Comparison of ENCODE assay signal across 20 cellular contexts in the genomic region with DNA sequence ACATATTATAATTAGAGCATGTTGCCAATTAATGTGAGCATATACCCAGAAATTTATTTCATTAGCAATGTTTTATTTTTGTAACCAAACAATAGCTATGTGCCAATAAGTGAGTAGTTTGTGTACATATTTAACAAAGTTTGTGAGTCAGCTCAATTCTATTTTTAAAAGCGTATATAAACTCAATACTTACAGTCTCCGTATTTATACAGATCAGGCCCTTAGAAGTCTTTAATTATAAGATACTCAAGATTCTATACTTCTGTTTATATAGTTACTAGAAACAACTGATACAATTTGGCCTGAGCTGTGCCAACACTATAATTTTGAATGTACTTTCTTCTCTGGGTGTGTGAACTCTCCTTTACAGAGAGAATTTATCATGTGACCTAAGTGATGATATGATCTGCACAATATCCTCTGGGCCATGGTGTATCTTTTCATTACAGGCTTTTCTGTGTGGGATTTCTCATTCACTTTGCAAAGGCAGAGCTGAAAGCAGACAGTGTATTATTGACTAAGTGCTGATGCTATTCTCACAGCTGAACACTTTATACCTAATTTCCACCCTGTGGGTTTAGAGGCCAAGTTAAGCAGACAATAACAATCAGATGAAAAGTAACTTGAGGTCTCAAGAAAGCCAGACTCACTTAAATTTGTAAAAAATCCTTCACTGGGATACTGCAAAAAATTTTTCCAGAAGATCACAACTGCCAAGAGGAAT.
DNase-seq lines count a peak whose midpoint lies in the region; ATAC-seq, FAIRE-seq and TF ChIP-seq lines count a peak whose summit lies in the region.
"Had no signal": no experiment of that assay in that cellular context is flagged by ENCODE, and none has a peak within 500 bp of the region (broad histone marks: within the 10 kb centered on the region; RNA-seq: fewer than 3 reads in every experiment).

No MANE protein-coding gene starts in this region.

- FAIRE-seq in astrocyte (lab: Jason Lieb, UNC): no peak
- FAIRE-seq: GM18507 had no signal

- no peak for TF ChIP-seq RAD21 in IMR-90 (IDR thresholded peaks at IDR 0.05; ENCODE audit: low read length)

- intact Hi-C loops in IMR-90 (cut with micrococcal nuclease): loop anchor here (5.0 kb wide), 1 partner anchor 278 kb away; a partner anchor contains a TSS
- intact Hi-C loops in esophagus squamous epithelium (cut with DNase I): no loop called here

- H3K4me2 ChIP-seq in IMR-90 (ENCODE audit: low read depth, low read length) (peak overlapping the region; percentile 29; the same call in 1 of the 2 replicates), astrocyte (ENCODE audit: low read length) (peak overlapping the region; percentile 9), skeletal muscle satellite cell (ENCODE audit: low read length) (no peak overlapping the region)

- H4K8ac ChIP-seq in IMR-90 (ENCODE audit: low read depth in 2 of 2, low read length in 2 of 2): peak overlapping the region; percentile 77 to 86

- DNase-seq in IMR-90 (peak; percentile 65), astrocyte (ENCODE audit: low read depth) (no peak), fibroblast of pulmonary artery (ENCODE audit: low read depth) (peak; percentile 10), esophagus squamous epithelium (lab: John Stamatoyannopoulos, UW) (no peak), GM10248 (ENCODE audit: extremely low spot score) (no peak), iPS-NIHi7 (ENCODE audit: extremely low spot score) (no peak)
- DNase-seq: activated CD4-positive, alpha-beta T cell treated with anti-CD3 and anti-CD28 coated beads, Interleukin-2, amount 10 ng/mL, durations not matched to agents 7 days and 5 days; activated CD8-positive, alpha-beta memory T cell treated with anti-CD3 and anti-CD28 coated beads, Interleukin-2, amount 50 U/mL, for 48 hours; activated effector memory CD4-positive, alpha-beta T cell treated with Interleukin-2 at 50 U/mL for 16 hours; adrenal gland; Caco-2; effector memory CD8-positive, alpha-beta T cell; NCI-H524 treated with DMSO at 0.1 percent for 48 hours; retina; stimulated activated CD4-positive, alpha-beta T cell treated with anti-CD3 and anti-CD28 coated beads, Interleukin-15, amount 100 ng/mL, for 24 hours had no signal

- peak overlapping the region; percentile 88; the same call in 1 of the 2 replicates for H4K91ac ChIP-seq in IMR-90 (ENCODE audit: insufficient read depth, low read depth, low read length)

- no peak overlapping the region for H3K27ac Mint-ChIP-seq in astrocyte (ENCODE audit: unreplicated experiment)
- H3K27ac Mint-ChIP-seq: activated CD4-positive, alpha-beta T cell treated with anti-CD3 and anti-CD28 coated beads, Interleukin-2, amount 10 ng/mL, durations not matched to agents 7 days and 5 days; B cell; effector memory CD8-positive, alpha-beta T cell had no signal

- BruUV-seq in IMR-90 (replicated peaks; lab: Mats Ljungman, UMichigan): no TSS peak

- H2BK120ac ChIP-seq in IMR-90 (ENCODE audit: low read depth, low read length): peak overlapping the region; percentile 93

- H3K36me3 ChIP-seq in IMR-90 (ENCODE audit: control insufficient read depth, insufficient read depth, low read length) (no peaks in the 10 kb centered on the region), astrocyte (ENCODE audit: insufficient read depth, low read length) (no peaks in the 10 kb centered on the region), skeletal muscle satellite cell (ENCODE audit: insufficient read depth, low read length) (no peaks in the 10 kb centered on the region), esophagus squamous epithelium (no peaks in the 10 kb centered on the region)
- H3K36me3 ChIP-seq: adrenal gland, neutrophil had no signal

- peak overlapping the region; percentile 92 for H3K14ac ChIP-seq in IMR-90 (replicated peaks; ENCODE audit: low read depth, low read length)

- WGBS in IMR-90 (ENCODE audit: extremely low coverage in 2 of 2, insufficient read length in 1 of 2), 2 experiments: no CpG with 5 or more reads among the region's 2 CpGs
- 29 to 34% methylated on average over 2 of the region's 2 CpGs for WGBS in esophagus squamous epithelium, 2 donors

- H3K9ac ChIP-seq in IMR-90 (ENCODE audit: low read depth, low read length) (peak overlapping the region; percentile 29; the same call in 1 of the 2 replicates), astrocyte (ENCODE audit: low read length) (no peak overlapping the region), skeletal muscle satellite cell (ENCODE audit: low read depth, low read length) (peak overlapping the region; percentile 39)

- H3K27ac ChIP-seq in IMR-90 (ENCODE audit: insufficient read depth, low read length) (peak overlapping the region; percentile 42; the same call in 1 of the 2 replicates), astrocyte (ENCODE audit: low read depth, low read length) (peak overlapping the region; percentile 58), esophagus squamous epithelium (no peak overlapping the region)
- H3K27ac ChIP-seq: adrenal gland, neutrophil had no signal

- H3K36me3 Mint-ChIP-seq in astrocyte (ENCODE audit: low read depth, unreplicated experiment): no peaks in the 10 kb centered on the region

- H2BK15ac ChIP-seq in IMR-90 (ENCODE audit: low read depth, low read length): peak overlapping the region; percentile 53; the same call in 2 of the 3 replicates

- peak; percentile 38 for ATAC-seq in IMR-90 (ENCODE audit: low read depth)
- ATAC-seq: effector memory CD8-positive, alpha-beta T cell; left lobe of liver had no signal

- H3K79me1 ChIP-seq in IMR-90 (ENCODE audit: low read depth in 1 of 2, low read length in 2 of 2): no peaks in the 10 kb centered on the region; a peak in 1 of 4 replicates

- H4K20me1 ChIP-seq in IMR-90 (ENCODE audit: insufficient read depth, low read length) (no peaks in the 10 kb centered on the region), astrocyte (ENCODE audit: insufficient read depth, low read length) (no peaks in the 10 kb centered on the region)

- dilution Hi-C loops in IMR-90 (cut with HindIII; ENCODE audit: low sequenced_read_pairs, unreplicated experiment): no loop called here

- in situ Hi-C loops in IMR-90 (cut with MboI; ENCODE audit: low sequenced_read_pairs): no loop called here

- peak overlapping the region; percentile 82; the same call in 1 of the 2 replicates for H4K5ac ChIP-seq in IMR-90 (ENCODE audit: low read depth, low read length)

- no peaks in the 10 kb centered on the region for H3K79me2 ChIP-seq in astrocyte (ENCODE audit: insufficient read depth, low read length)

- H3K9me3 ChIP-seq in IMR-90 (ENCODE audit: control insufficient read depth, insufficient read depth, low read length) (no peaks in the 10 kb centered on the region), astrocyte (ENCODE audit: insufficient read depth, low read depth, low read length) (no peaks in the 10 kb centered on the region), skeletal muscle satellite cell (replicated peaks; ENCODE audit: low read length) (no peaks in the 10 kb centered on the region), esophagus squamous epithelium (no peaks in the 10 kb centered on the region)
- H3K9me3 ChIP-seq: adrenal gland, Caco-2, neutrophil had no signal

- H3K4me1 ChIP-seq in IMR-90 (ENCODE audit: control insufficient read depth, insufficient read depth, low read length) (peaks cover 21% of the 10 kb centered on the region), astrocyte (ENCODE audit: insufficient read depth, low read length) (peaks cover 5% of the 10 kb centered on the region), skeletal muscle satellite cell (ENCODE audit: control insufficient read depth, insufficient read depth, low read length) (peaks cover 18% of the 10 kb centered on the region), esophagus squamous epithelium (peaks cover 0 to 10% (median 0%) of the 10 kb centered on the region in 3 donors)
- H3K4me1 ChIP-seq: adrenal gland, Caco-2 had no signal

- peak overlapping the region; percentile 90 for H2BK20ac ChIP-seq in IMR-90 (ENCODE audit: low read depth, low read length)

- H3K27me3 Mint-ChIP-seq in astrocyte (ENCODE audit: low read depth, unreplicated experiment): no peaks in the 10 kb centered on the region
- H3K27me3 Mint-ChIP-seq: activated CD4-positive, alpha-beta T cell treated with anti-CD3 and anti-CD28 coated beads, Interleukin-2, amount 10 ng/mL, durations not matched to agents 7 days and 5 days; B cell; effector memory CD8-positive, alpha-beta T cell had no signal

- TF ChIP-seq CTCF in IMR-90 (conservative IDR thresholded peaks at IDR 0.05; ENCODE audit: low read depth, low read length): no peak
- no peak for TF ChIP-seq CTCF in astrocyte (IDR thresholded peaks at IDR 0.05; ENCODE audit: insufficient read depth, low read depth, low read length)
- TF ChIP-seq CTCF in fibroblast of pulmonary artery (IDR thresholded peaks at IDR 0.05; ENCODE audit: low read length, missing control alignments): no peak
- no peak for TF ChIP-seq CTCF in esophagus squamous epithelium (IDR thresholded peaks at IDR 0.05)
- no peak for TF ChIP-seq CTCF in GM10248 (IDR thresholded peaks at IDR 0.05; ENCODE audit: control extremely low read depth, extremely low read depth, low read depth, missing control alignments)

- no peaks in the 10 kb centered on the region for H3K9me3 Mint-ChIP-seq in astrocyte (ENCODE audit: unreplicated experiment)

- no peak overlapping the region for H3K4me3 Mint-ChIP-seq in astrocyte (ENCODE audit: unreplicated experiment)
- H3K4me3 Mint-ChIP-seq: activated CD4-positive, alpha-beta T cell treated with anti-CD3 and anti-CD28 coated beads, Interleukin-2, amount 10 ng/mL, durations not matched to agents 7 days and 5 days; B cell; effector memory CD8-positive, alpha-beta T cell had no signal

- no peak overlapping the region for H2AFZ ChIP-seq in IMR-90 (replicated peaks; ENCODE audit: low read length, poor library complexity)
- H2AFZ ChIP-seq in astrocyte (ENCODE audit: low read depth, low read length): no peak overlapping the region

- H2BK5ac ChIP-seq in IMR-90 (ENCODE audit: low read depth, low read length, poor library complexity, severe bottlenecking): peak overlapping the region; percentile 83

- TF ChIP-seq POLR2A in IMR-90 (IDR thresholded peaks at IDR 0.05; ENCODE audit: low read depth, low read length): no peak
- TF ChIP-seq POLR2A in esophagus squamous epithelium (IDR thresholded peaks at IDR 0.05): no peak

- POLR2A ChIA-PET in IMR-90 (lab: Charles Lee; ENCODE audit: unreplicated experiment) (interaction anchor here (0.6 kb wide), 1 partner anchor 39 kb away, joined by 3 read pairs; no protein-coding TSS in a partner anchor), GM10248 (lab: Yijun Ruan, JAX) (no interaction called here)

- peak overlapping the region; percentile 80; the same call in 1 of the 2 replicates for H3K23ac ChIP-seq in IMR-90 (ENCODE audit: low read depth, low read length)

- no peaks in the 10 kb centered on the region; the same call in 1 of the 2 replicates for H3K9me1 ChIP-seq in IMR-90 (ENCODE audit: insufficient read depth, low read length)

- H3K56ac ChIP-seq in IMR-90 (ENCODE audit: extremely low read depth, insufficient read depth, low read length): peak overlapping the region; percentile 39; the same call in 1 of the 2 replicates

- no peak overlapping the region for H2AK9ac ChIP-seq in IMR-90 (replicated peaks; ENCODE audit: low read depth, low read length, poor library complexity)

- peaks cover 16% of the 10 kb centered on the region for H3K4me1 Mint-ChIP-seq in astrocyte (ENCODE audit: low read depth, unreplicated experiment)
- H3K4me1 Mint-ChIP-seq: activated CD4-positive, alpha-beta T cell treated with anti-CD3 and anti-CD28 coated beads, Interleukin-2, amount 10 ng/mL, durations not matched to agents 7 days and 5 days; B cell had no signal

- no peaks in the 10 kb centered on the region for H3K27me3 ChIP-seq in IMR-90 (ENCODE audit: control insufficient read depth, insufficient read depth, low read length)
- H3K27me3 ChIP-seq in astrocyte (ENCODE audit: insufficient read depth, low read length): no peaks in the 10 kb centered on the region
- H3K27me3 ChIP-seq in skeletal muscle satellite cell (ENCODE audit: control insufficient read depth, insufficient read depth, low read length): no peaks in the 10 kb centered on the region
- H3K27me3 ChIP-seq in esophagus squamous epithelium: no peaks in the 10 kb centered on the region
- H3K27me3 ChIP-seq: adrenal gland, neutrophil had no signal

- H3K4ac ChIP-seq in IMR-90 (ENCODE audit: low read depth, low read length): peak overlapping the region; percentile 87; the same call in 1 of the 2 replicates

- H3K4me3 ChIP-seq in IMR-90 (ENCODE audit: insufficient read depth, low read depth, low read length) (no peak overlapping the region), astrocyte (ENCODE audit: insufficient read depth, low read depth, low read length) (no peak overlapping the region), fibroblast of pulmonary artery (replicated peaks; ENCODE audit: low read depth, low read length) (no peak overlapping the region), skeletal muscle satellite cell (ENCODE audit: low read length) (no peak overlapping the region), esophagus squamous epithelium (no peak overlapping the region)
- H3K4me3 ChIP-seq: adrenal gland had no signal

- no peak overlapping the region for H2AK5ac ChIP-seq in IMR-90 (ENCODE audit: low read depth, low read length)

- CTCF ChIA-PET in IMR-90 (lab: Yijun Ruan, JAX): no interaction called here
- CTCF ChIA-PET in GM10248 (lab: Yijun Ruan, JAX): interaction anchor here (1.0 kb wide), 1 partner anchor 10 kb away, joined by 3 read pairs; no protein-coding TSS in a partner anchor

- peak overlapping the region; percentile 91; the same call in 1 of the 2 replicates for H3K18ac ChIP-seq in IMR-90 (ENCODE audit: low read depth, low read length)

Comparison
In these comparisons a context has a peak if more than half of its experiments do, and no peak if none do; other contexts are left out.
1. DNase-seq: peak in IMR-90 (single experiment) and fibroblast of pulmonary artery (single experiment); none in astrocyte (single experiment), esophagus squamous epithelium (single experiment), GM10248 (single experiment) and iPS-NIHi7 (single experiment).
2. H3K27ac ChIP-seq: peak in IMR-90 (single experiment) and astrocyte (single experiment); none in esophagus squamous epithelium (0 of 4).